Comparison of ENCODE assay signal across 2 cellular contexts in the genomic region with DNA sequence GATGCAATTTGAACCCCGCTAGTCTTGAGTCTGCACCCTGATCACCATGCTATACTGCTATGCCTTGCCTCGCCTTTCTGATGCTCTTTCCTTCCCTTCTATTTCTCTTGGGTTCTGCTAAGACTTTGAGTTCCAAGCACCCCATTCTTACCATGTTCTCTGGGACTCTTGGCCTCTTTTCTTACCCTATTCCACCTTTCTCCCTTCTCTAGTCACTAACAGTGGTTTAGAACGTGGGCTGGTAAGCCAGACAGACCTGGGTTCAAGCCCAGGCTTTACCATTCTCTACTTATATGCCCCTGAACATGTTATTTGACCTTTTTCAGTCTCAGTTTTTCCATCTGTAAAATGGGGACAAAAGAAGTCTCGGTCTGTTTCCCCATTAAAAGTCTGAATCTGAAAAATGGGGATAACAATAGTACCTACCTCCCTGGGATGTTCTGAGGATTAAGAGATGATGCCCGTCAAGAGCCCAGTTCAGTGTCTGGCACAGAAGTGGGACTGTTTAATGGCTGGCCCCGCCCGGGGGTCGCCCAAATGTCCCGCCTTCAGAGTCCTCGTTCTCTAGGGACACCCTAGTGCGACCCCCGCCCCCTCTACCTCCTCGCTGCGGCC.
TF ChIP-seq lines count a peak whose summit lies in the region.

No MANE protein-coding gene starts in this region.

TF ChIP-seq in SK-N-SH, 30 proteins besides CTCF, POLR2A, EP300 and RAD21 (continued from another document):
- no peak for TF ChIP-seq NRF1 (IDR thresholded peaks at IDR 0.05; ENCODE audit: low read depth, low read length)
- TF ChIP-seq, protein P1, sequence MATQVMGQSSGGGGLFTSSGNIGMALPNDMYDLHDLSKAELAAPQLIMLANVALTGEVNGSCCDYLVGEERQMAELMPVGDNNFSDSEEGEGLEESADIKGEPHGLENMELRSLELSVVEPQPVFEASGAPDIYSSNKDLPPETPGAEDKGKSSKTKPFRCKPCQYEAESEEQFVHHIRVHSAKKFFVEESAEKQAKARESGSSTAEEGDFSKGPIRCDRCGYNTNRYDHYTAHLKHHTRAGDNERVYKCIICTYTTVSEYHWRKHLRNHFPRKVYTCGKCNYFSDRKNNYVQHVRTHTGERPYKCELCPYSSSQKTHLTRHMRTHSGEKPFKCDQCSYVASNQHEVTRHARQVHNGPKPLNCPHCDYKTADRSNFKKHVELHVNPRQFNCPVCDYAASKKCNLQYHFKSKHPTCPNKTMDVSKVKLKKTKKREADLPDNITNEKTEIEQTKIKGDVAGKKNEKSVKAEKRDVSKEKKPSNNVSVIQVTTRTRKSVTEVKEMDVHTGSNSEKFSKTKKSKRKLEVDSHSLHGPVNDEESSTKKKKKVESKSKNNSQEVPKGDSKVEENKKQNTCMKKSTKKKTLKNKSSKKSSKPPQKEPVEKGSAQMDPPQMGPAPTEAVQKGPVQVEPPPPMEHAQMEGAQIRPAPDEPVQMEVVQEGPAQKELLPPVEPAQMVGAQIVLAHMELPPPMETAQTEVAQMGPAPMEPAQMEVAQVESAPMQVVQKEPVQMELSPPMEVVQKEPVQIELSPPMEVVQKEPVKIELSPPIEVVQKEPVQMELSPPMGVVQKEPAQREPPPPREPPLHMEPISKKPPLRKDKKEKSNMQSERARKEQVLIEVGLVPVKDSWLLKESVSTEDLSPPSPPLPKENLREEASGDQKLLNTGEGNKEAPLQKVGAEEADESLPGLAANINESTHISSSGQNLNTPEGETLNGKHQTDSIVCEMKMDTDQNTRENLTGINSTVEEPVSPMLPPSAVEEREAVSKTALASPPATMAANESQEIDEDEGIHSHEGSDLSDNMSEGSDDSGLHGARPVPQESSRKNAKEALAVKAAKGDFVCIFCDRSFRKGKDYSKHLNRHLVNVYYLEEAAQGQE (IDR thresholded peaks at IDR 0.05; ENCODE audit: low read depth, low read length): no peak
- TF ChIP-seq MXI1 (IDR thresholded peaks at IDR 0.05; ENCODE audit: low read depth, low read length): no peak
- TF ChIP-seq, protein P2, sequence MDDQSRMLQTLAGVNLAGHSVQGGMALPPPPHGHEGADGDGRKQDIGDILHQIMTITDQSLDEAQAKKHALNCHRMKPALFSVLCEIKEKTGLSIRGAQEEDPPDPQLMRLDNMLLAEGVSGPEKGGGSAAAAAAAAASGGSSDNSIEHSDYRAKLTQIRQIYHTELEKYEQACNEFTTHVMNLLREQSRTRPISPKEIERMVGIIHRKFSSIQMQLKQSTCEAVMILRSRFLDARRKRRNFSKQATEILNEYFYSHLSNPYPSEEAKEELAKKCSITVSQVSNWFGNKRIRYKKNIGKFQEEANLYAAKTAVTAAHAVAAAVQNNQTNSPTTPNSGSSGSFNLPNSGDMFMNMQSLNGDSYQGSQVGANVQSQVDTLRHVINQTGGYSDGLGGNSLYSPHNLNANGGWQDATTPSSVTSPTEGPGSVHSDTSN (IDR thresholded peaks at IDR 0.05): no peak
- no peak for TF ChIP-seq FOXJ3 (CRISPR knock-in tag; IDR thresholded peaks at IDR 0.05)
- TF ChIP-seq, protein P3, sequence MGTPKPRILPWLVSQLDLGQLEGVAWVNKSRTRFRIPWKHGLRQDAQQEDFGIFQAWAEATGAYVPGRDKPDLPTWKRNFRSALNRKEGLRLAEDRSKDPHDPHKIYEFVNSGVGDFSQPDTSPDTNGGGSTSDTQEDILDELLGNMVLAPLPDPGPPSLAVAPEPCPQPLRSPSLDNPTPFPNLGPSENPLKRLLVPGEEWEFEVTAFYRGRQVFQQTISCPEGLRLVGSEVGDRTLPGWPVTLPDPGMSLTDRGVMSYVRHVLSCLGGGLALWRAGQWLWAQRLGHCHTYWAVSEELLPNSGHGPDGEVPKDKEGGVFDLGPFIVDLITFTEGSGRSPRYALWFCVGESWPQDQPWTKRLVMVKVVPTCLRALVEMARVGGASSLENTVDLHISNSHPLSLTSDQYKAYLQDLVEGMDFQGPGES (IDR thresholded peaks at IDR 0.05; ENCODE audit: low read depth, low read length): no peak
- no peak for TF ChIP-seq CHD2 (IDR thresholded peaks at IDR 0.05; ENCODE audit: low read length, partially characterized antibody)
- no peak for TF ChIP-seq SIN3A (IDR thresholded peaks at IDR 0.05; ENCODE audit: borderline replicate concordance, low read depth, low read length)
- TF ChIP-seq POLR2AphosphoS5 (IDR thresholded peaks at IDR 0.05; ENCODE audit: low read depth, low read length): no peak
- TF ChIP-seq, protein P4, sequence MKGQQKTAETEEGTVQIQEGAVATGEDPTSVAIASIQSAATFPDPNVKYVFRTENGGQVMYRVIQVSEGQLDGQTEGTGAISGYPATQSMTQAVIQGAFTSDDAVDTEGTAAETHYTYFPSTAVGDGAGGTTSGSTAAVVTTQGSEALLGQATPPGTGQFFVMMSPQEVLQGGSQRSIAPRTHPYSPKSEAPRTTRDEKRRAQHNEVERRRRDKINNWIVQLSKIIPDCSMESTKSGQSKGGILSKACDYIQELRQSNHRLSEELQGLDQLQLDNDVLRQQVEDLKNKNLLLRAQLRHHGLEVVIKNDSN (IDR thresholded peaks at IDR 0.05; ENCODE audit: borderline replicate concordance, low read depth): no peak
- TF ChIP-seq RFX5 (IDR thresholded peaks at IDR 0.05; ENCODE audit: low read length): no peak
- TF ChIP-seq, protein P5, sequence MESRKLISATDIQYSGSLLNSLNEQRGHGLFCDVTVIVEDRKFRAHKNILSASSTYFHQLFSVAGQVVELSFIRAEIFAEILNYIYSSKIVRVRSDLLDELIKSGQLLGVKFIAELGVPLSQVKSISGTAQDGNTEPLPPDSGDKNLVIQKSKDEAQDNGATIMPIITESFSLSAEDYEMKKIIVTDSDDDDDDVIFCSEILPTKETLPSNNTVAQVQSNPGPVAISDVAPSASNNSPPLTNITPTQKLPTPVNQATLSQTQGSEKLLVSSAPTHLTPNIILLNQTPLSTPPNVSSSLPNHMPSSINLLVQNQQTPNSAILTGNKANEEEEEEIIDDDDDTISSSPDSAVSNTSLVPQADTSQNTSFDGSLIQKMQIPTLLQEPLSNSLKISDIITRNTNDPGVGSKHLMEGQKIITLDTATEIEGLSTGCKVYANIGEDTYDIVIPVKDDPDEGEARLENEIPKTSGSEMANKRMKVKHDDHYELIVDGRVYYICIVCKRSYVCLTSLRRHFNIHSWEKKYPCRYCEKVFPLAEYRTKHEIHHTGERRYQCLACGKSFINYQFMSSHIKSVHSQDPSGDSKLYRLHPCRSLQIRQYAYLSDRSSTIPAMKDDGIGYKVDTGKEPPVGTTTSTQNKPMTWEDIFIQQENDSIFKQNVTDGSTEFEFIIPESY (IDR thresholded peaks at IDR 0.05; ENCODE audit: borderline replicate concordance, low read depth): no peak
- no peak for TF ChIP-seq GABPA (IDR thresholded peaks at IDR 0.05; ENCODE audit: low read depth)
- TF ChIP-seq TEAD4 (IDR thresholded peaks at IDR 0.05; ENCODE audit: borderline replicate concordance, insufficient read depth): no peak
- no peak for TF ChIP-seq RXRA (IDR thresholded peaks at IDR 0.05; ENCODE audit: borderline replicate concordance, low read depth)
- no peak for TF ChIP-seq TCF12 (IDR thresholded peaks at IDR 0.05)
- TF ChIP-seq FOXM1 (IDR thresholded peaks at IDR 0.05; ENCODE audit: low read depth): no peak

TF ChIP-seq in SK-N-SH treated with all-trans-retinoic acid at 6 μM for 48 hours, 23 proteins besides CTCF, POLR2A, EP300 and RAD21:
- TF ChIP-seq, protein P6, sequence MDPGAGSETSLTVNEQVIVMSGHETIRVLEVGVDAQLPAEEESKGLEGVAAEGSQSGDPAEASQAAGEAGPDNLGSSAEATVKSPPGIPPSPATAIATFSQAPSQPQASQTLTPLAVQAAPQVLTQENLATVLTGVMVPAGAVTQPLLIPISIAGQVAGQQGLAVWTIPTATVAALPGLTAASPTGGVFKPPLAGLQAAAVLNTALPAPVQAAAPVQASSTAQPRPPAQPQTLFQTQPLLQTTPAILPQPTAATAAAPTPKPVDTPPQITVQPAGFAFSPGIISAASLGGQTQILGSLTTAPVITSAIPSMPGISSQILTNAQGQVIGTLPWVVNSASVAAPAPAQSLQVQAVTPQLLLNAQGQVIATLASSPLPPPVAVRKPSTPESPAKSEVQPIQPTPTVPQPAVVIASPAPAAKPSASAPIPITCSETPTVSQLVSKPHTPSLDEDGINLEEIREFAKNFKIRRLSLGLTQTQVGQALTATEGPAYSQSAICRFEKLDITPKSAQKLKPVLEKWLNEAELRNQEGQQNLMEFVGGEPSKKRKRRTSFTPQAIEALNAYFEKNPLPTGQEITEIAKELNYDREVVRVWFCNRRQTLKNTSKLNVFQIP (CRISPR knock-in tag; IDR thresholded peaks at IDR 0.05; ENCODE audit: borderline replicate concordance, low read depth): no peak
- TF ChIP-seq RARB (CRISPR knock-in tag; IDR thresholded peaks at IDR 0.05) (no peak), TOX (CRISPR knock-in tag; IDR thresholded peaks at IDR 0.05; ENCODE audit: borderline replicate concordance) (no peak), OSR1 (CRISPR knock-in tag; IDR thresholded peaks at IDR 0.05) (no peak), ZFP3 (CRISPR knock-in tag; IDR thresholded peaks at IDR 0.05) (no peak), ZC3H10 (CRISPR knock-in tag; IDR thresholded peaks at IDR 0.05) (no peak), CSDC2 (CRISPR knock-in tag; IDR thresholded peaks at IDR 0.05) (no peak), ZFP30 (CRISPR knock-in tag; IDR thresholded peaks at IDR 0.05) (no peak), ESRRG (CRISPR knock-in tag; IDR thresholded peaks at IDR 0.05) (no peak), PPARA (CRISPR knock-in tag; IDR thresholded peaks at IDR 0.05; ENCODE audit: borderline replicate concordance) (no peak), TCF4 (CRISPR knock-in tag; IDR thresholded peaks at IDR 0.05; ENCODE audit: borderline replicate concordance) (no peak)
- TF ChIP-seq, protein P7, sequence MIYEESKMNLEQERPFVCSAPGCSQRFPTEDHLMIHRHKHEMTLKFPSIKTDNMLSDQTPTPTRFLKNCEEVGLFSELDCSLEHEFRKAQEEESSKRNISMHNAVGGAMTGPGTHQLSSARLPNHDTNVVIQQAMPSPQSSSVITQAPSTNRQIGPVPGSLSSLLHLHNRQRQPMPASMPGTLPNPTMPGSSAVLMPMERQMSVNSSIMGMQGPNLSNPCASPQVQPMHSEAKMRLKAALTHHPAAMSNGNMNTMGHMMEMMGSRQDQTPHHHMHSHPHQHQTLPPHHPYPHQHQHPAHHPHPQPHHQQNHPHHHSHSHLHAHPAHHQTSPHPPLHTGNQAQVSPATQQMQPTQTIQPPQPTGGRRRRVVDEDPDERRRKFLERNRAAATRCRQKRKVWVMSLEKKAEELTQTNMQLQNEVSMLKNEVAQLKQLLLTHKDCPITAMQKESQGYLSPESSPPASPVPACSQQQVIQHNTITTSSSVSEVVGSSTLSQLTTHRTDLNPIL (CRISPR knock-in tag; IDR thresholded peaks at IDR 0.05; ENCODE audit: low read depth): no peak
- TF ChIP-seq, protein P8, sequence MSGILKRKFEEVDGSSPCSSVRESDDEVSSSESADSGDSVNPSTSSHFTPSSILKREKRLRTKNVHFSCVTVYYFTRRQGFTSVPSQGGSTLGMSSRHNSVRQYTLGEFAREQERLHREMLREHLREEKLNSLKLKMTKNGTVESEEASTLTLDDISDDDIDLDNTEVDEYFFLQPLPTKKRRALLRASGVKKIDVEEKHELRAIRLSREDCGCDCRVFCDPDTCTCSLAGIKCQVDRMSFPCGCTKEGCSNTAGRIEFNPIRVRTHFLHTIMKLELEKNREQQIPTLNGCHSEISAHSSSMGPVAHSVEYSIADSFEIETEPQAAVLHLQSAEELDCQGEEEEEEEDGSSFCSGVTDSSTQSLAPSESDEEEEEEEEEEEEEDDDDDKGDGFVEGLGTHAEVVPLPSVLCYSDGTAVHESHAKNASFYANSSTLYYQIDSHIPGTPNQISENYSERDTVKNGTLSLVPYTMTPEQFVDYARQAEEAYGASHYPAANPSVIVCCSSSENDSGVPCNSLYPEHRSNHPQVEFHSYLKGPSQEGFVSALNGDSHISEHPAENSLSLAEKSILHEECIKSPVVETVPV (CRISPR knock-in tag; IDR thresholded peaks at IDR 0.05): no peak
- TF ChIP-seq, protein P9, sequence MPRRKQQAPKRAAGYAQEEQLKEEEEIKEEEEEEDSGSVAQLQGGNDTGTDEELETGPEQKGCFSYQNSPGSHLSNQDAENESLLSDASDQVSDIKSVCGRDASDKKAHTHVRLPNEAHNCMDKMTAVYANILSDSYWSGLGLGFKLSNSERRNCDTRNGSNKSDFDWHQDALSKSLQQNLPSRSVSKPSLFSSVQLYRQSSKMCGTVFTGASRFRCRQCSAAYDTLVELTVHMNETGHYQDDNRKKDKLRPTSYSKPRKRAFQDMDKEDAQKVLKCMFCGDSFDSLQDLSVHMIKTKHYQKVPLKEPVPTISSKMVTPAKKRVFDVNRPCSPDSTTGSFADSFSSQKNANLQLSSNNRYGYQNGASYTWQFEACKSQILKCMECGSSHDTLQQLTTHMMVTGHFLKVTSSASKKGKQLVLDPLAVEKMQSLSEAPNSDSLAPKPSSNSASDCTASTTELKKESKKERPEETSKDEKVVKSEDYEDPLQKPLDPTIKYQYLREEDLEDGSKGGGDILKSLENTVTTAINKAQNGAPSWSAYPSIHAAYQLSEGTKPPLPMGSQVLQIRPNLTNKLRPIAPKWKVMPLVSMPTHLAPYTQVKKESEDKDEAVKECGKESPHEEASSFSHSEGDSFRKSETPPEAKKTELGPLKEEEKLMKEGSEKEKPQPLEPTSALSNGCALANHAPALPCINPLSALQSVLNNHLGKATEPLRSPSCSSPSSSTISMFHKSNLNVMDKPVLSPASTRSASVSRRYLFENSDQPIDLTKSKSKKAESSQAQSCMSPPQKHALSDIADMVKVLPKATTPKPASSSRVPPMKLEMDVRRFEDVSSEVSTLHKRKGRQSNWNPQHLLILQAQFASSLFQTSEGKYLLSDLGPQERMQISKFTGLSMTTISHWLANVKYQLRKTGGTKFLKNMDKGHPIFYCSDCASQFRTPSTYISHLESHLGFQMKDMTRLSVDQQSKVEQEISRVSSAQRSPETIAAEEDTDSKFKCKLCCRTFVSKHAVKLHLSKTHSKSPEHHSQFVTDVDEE (CRISPR knock-in tag; IDR thresholded peaks at IDR 0.05): no peak
